In genomic region chr17:2083613-2084128, GRCh38 we compare ENCODE assay signal across 8 cellular contexts. TPM values are rescaled to one million over a fixed set of nuclear protein-coding genes. Genes with fewer than 3 reads are reported as not detected.
DNase-seq lines count a peak whose midpoint lies in the region; ATAC-seq and TF ChIP-seq lines count a peak whose summit lies in the region.

No MANE protein-coding gene starts in this region.

- H3K4me1 ChIP-seq in foreskin keratinocyte: peaks cover 19% of the 10 kb centered on the region
- H3K4me1 ChIP-seq in effector memory CD4-positive, alpha-beta T cell (ENCODE audit: control insufficient read depth, insufficient read depth, low read length, poor library complexity, severe bottlenecking): peaks cover 17% of the 10 kb centered on the region

- DNase-seq in ELR (ENCODE audit: low read depth) (peak; percentile 39), NCI-H1092 treated with DMSO at 0.1 percent for 48 hours (lab: John Stamatoyannopoulos, UW) (no peak), OCI-M2 (lab: John Stamatoyannopoulos, UW; ENCODE audit: unreplicated experiment) (no peak), foreskin keratinocyte (no peak)
- DNase-seq in central memory CD8-positive, alpha-beta T cell (ENCODE audit: low spot score in 2 of 2): no peak
- no peak for DNase-seq in effector memory CD4-positive, alpha-beta T cell

- no peak overlapping the region for H3K27ac Mint-ChIP-seq in central memory CD8-positive, alpha-beta T cell (ENCODE audit: low read depth)
- H3K27ac Mint-ChIP-seq in nephron: peak overlapping the region; percentile 96 to 98 (median 97)

- H3K4me3 Mint-ChIP-seq in central memory CD8-positive, alpha-beta T cell: no peak overlapping the region
- peak overlapping the region in 2 of 3 experiments; percentile 31 to 42 for H3K4me3 Mint-ChIP-seq in nephron

- no peaks in the 10 kb centered on the region for H3K9me3 Mint-ChIP-seq in central memory CD8-positive, alpha-beta T cell
- no peaks in the 10 kb centered on the region for H3K9me3 Mint-ChIP-seq in nephron

- H3K27me3 Mint-ChIP-seq in central memory CD8-positive, alpha-beta T cell: no peaks in the 10 kb centered on the region
- no peaks in the 10 kb centered on the region for H3K27me3 Mint-ChIP-seq in nephron (ENCODE audit: low read depth)

- no peak for TF ChIP-seq CTCF in nephron (IDR thresholded peaks at IDR 0.05; ENCODE audit: unreplicated experiment in 3 of 3)
- no peak for TF ChIP-seq CTCF in foreskin keratinocyte (conservative IDR thresholded peaks at IDR 0.05)

- no peak overlapping the region for H3K27ac ChIP-seq in foreskin keratinocyte
- H3K27ac ChIP-seq in effector memory CD4-positive, alpha-beta T cell (ENCODE audit: insufficient read depth, low read length, poor library complexity, severe bottlenecking): no peak overlapping the region

- H3K27me3 ChIP-seq in foreskin keratinocyte: no peaks in the 10 kb centered on the region
- no peaks in the 10 kb centered on the region for H3K27me3 ChIP-seq in effector memory CD4-positive, alpha-beta T cell (replicated peaks; ENCODE audit: control insufficient read depth, insufficient read depth, low read length, poor library complexity, severe bottlenecking)

- H3K36me3 Mint-ChIP-seq in central memory CD8-positive, alpha-beta T cell (ENCODE audit: insufficient read depth): peaks cover 21% of the 10 kb centered on the region
- H3K36me3 Mint-ChIP-seq in nephron (ENCODE audit: low read depth): peaks cover 32% of the 10 kb centered on the region

- peaks cover 44% of the 10 kb centered on the region for H3K36me3 ChIP-seq in effector memory CD4-positive, alpha-beta T cell (ENCODE audit: control insufficient read depth, insufficient read depth, low read length)

- H3K4me1 Mint-ChIP-seq in central memory CD8-positive, alpha-beta T cell: peaks cover 50% of the 10 kb centered on the region
- peaks cover 71% of the 10 kb centered on the region for H3K4me1 Mint-ChIP-seq in nephron

- peak; percentile 43 for ATAC-seq in HG03469 (IDR thresholded peaks at IDR 0.05; ENCODE audit: unreplicated experiment)
- peak; percentile 51 for ATAC-seq in central memory CD8-positive, alpha-beta T cell (replicated peaks; ENCODE audit: extremely low read depth, poor library complexity, severe bottlenecking)
- no peak for ATAC-seq in foreskin keratinocyte

- H3K4me3 ChIP-seq in effector memory CD4-positive, alpha-beta T cell (ENCODE audit: insufficient read depth, low read depth, low read length, poor library complexity, severe bottlenecking): no peak overlapping the region

- no peaks in the 10 kb centered on the region for H3K9me3 ChIP-seq in effector memory CD4-positive, alpha-beta T cell (ENCODE audit: control insufficient read depth, low read length)

RNA-seq across cellular contexts. Expression of gene HIC1, which starts 28.8 kb away (rescaled TPM):
- total RNA-seq in foreskin keratinocyte: 1.5 and 3.0 TPM in 2 replicates
- polyA plus RNA-seq in foreskin keratinocyte: 0.99 and 2.4 TPM in 2 replicates

RNA-seq across cellular contexts. Expression of gene OVCA2, which starts 41.8 kb away (rescaled TPM):
- 55.7 and 61.6 TPM in 2 replicates for total RNA-seq in foreskin keratinocyte
- polyA plus RNA-seq in foreskin keratinocyte: 71.6 and 74.4 TPM in 2 replicates

RNA-seq across cellular contexts. Expression of gene DPH1, which starts 53.7 kb away (rescaled TPM):
- 23.3 and 24.0 TPM in 2 replicates for total RNA-seq in foreskin keratinocyte
- 21.6 and 22.7 TPM in 2 replicates for polyA plus RNA-seq in foreskin keratinocyte

RNA-seq across cellular contexts. Expression of gene RTN4RL1, which starts 58.5 kb away (rescaled TPM):
- 2.6 and 4.2 TPM in 2 replicates for total RNA-seq in foreskin keratinocyte
- polyA plus RNA-seq in foreskin keratinocyte: 2.3 and 3.3 TPM in 2 replicates
